ENCODE assay signal across 9 cellular contexts in genomic region chr16:56102159-56102798, GRCh38.
DNase-seq lines count a peak whose midpoint lies in the region; ATAC-seq, FAIRE-seq and TF ChIP-seq lines count a peak whose summit lies in the region.
"Had no signal": no experiment of that assay in that cellular context is flagged by ENCODE, and none has a peak within 500 bp of the region (broad histone marks: within the 10 kb centered on the region; RNA-seq: fewer than 3 reads in every experiment).

No MANE protein-coding gene starts in this region.

- H3K4me1 ChIP-seq in adrenal gland (replicated peaks in 1 of 2) = peaks cover 0 to 6% of the 10 kb centered on the region in 2 donors

- no peak for TF ChIP-seq CTCF in adrenal gland (IDR thresholded peaks at IDR 0.05)

- FAIRE-seq in HTR-8/SVneo (lab: Jason Lieb, UNC) = no peak
- FAIRE-seq: RCC 7860 had no signal

- H3K27ac ChIP-seq in adrenal gland = peak overlapping the region in 2 of 5 donors; percentile 62 to 74
- H3K27ac ChIP-seq in layer of hippocampus (ENCODE audit: low read depth, low read length) = peak overlapping the region; percentile 71

- H3K27me3 ChIP-seq in MG63 (peaks cover 7% of the 10 kb centered on the region), adrenal gland (no peaks in the 10 kb centered on the region), layer of hippocampus (ENCODE audit: control insufficient read depth, insufficient read depth, low read length) (no peaks in the 10 kb centered on the region)

- no peak overlapping the region for H3K4me3 ChIP-seq in MG63
- H3K4me3 ChIP-seq in adrenal gland = peak overlapping the region in 1 of 4 donors; percentile 12

- DNase-seq in MG63 (peak; percentile 40), adrenal gland (peak; percentile 30 to 85 (median 38)), stromal cell of bone marrow (ENCODE audit: low read depth) (peak; percentile 6), HTR-8/SVneo (ENCODE audit: insufficient read length, low spot score) (no peak), dedifferentiated amniotic fluid mesenchymal stem cell (ENCODE audit: extremely low spot score) (no peak)

- H3K36me3 ChIP-seq in MG63 (no peaks in the 10 kb centered on the region), adrenal gland (replicated peaks in 1 of 2) (no peaks in the 10 kb centered on the region)

- intact Hi-C loops in adrenal gland (cut with DNase I) = no loop called here

- TF ChIP-seq POLR2A in adrenal gland (IDR thresholded peaks at IDR 0.05) = no peak

- ATAC-seq in HG03159 (IDR thresholded peaks at IDR 0.05; ENCODE audit: unreplicated experiment) (no peak), GM19023 (IDR thresholded peaks at IDR 0.05; ENCODE audit: unreplicated experiment) (no peak)

- 31 to 41% (median 36%) methylated on average over 13 to 16 of the region's 16 CpGs for WGBS in adrenal gland, 4 donors

- no peaks in the 10 kb centered on the region for H3K9me3 ChIP-seq in MG63
- H3K9me3 ChIP-seq in adrenal gland (replicated peaks in 1 of 3) = no peaks in the 10 kb centered on the region

Comparison
In these comparisons a context has a peak if more than half of its experiments do, and no peak if none do; other contexts are left out.
1. DNase-seq: peak in MG63 (single experiment), adrenal gland (7 of 7) and stromal cell of bone marrow (single experiment); none in HTR-8/SVneo (single experiment) and dedifferentiated amniotic fluid mesenchymal stem cell (single experiment).